Comparison of ENCODE assay signal across 1 cellular context in genomic region chr2:218322756-218323525, GRCh38.
TF ChIP-seq lines count a peak whose summit lies in the region.

No MANE protein-coding gene starts in this region.

TF ChIP-seq in HepG2, 621 proteins besides CTCF, POLR2A, EP300 and RAD21 (continued from another document):
- TF ChIP-seq ZBTB7A (CRISPR knock-in tag; IDR thresholded peaks at IDR 0.05) (peak; percentile 87), MLLT10 (CRISPR knock-in tag; IDR thresholded peaks at IDR 0.05) (no peak), ZNF605 (CRISPR knock-in tag; IDR thresholded peaks at IDR 0.05) (no peak; the same call in 1 of the 2 replicates), SMYD3 (CRISPR knock-in tag; IDR thresholded peaks at IDR 0.05) (no peak), MEIS2 (CRISPR knock-in tag; IDR thresholded peaks at IDR 0.05) (no peak), ZNF562 (CRISPR knock-in tag; IDR thresholded peaks at IDR 0.05; ENCODE audit: borderline replicate concordance) (no peak), RARA (CRISPR knock-in tag; IDR thresholded peaks at IDR 0.05) (0 out of 2 replicates have a peak, but pooled peaks have one; percentile 3), ZBTB39 (CRISPR knock-in tag; IDR thresholded peaks at IDR 0.05) (no peak), ELF4 (CRISPR knock-in tag; IDR thresholded peaks at IDR 0.05; ENCODE audit: borderline replicate concordance) (no peak; the same call in 1 of the 2 replicates), SNAPC5 (CRISPR knock-in tag; IDR thresholded peaks at IDR 0.05; ENCODE audit: borderline replicate concordance) (no peak), CENPT (CRISPR knock-in tag; IDR thresholded peaks at IDR 0.05; ENCODE audit: low read depth) (no peak), ZNF235 (CRISPR knock-in tag; IDR thresholded peaks at IDR 0.05; ENCODE audit: borderline replicate concordance) (0 out of 2 replicates have a peak, but pooled peaks have one; percentile 60), NFATC3 (CRISPR knock-in tag; IDR thresholded peaks at IDR 0.05) (no peak), STAG1 (CRISPR knock-in tag; IDR thresholded peaks at IDR 0.05) (no peak; the same call in 1 of the 2 replicates), ZBTB8A (CRISPR knock-in tag; IDR thresholded peaks at IDR 0.05; ENCODE audit: borderline replicate concordance, low read depth) (no peak), ZNF788 (CRISPR knock-in tag; IDR thresholded peaks at IDR 0.05; ENCODE audit: borderline replicate concordance) (peak; percentile 56; the same call in 1 of the 2 replicates), MED8 (CRISPR knock-in tag; IDR thresholded peaks at IDR 0.05; ENCODE audit: insufficient replicate concordance) (peak; percentile 95), ZSCAN9 (CRISPR knock-in tag; IDR thresholded peaks at IDR 0.05; ENCODE audit: borderline replicate concordance) (no peak), HNRNPH1 (optimal IDR thresholded peaks at IDR 0.05; ENCODE audit: low read depth, low read length) (no peak), ZBTB34 (CRISPR knock-in tag; IDR thresholded peaks at IDR 0.05) (no peak), HHEX (CRISPR knock-in tag; IDR thresholded peaks at IDR 0.05) (no peak), ZNF143 (CRISPR knock-in tag; IDR thresholded peaks at IDR 0.05) (no peak), TEAD2 (CRISPR knock-in tag; IDR thresholded peaks at IDR 0.05) (no peak), NRL (CRISPR knock-in tag; IDR thresholded peaks at IDR 0.05; ENCODE audit: borderline replicate concordance) (no peak), RORA (CRISPR knock-in tag; IDR thresholded peaks at IDR 0.05) (no peak), CCDC6 (CRISPR knock-in tag; IDR thresholded peaks at IDR 0.05) (peak; percentile 89), GFI1 (CRISPR knock-in tag; IDR thresholded peaks at IDR 0.05; ENCODE audit: borderline replicate concordance) (peak; percentile 69; the same call in 1 of the 2 replicates), PAXIP1 (CRISPR knock-in tag; conservative IDR thresholded peaks at IDR 0.05) (peak; percentile 80), ZNF138 (CRISPR knock-in tag; IDR thresholded peaks at IDR 0.05; ENCODE audit: low read depth) (peak; percentile 64; the same call in 1 of the 2 replicates), CHD2 (IDR thresholded peaks at IDR 0.05; ENCODE audit: low read depth, low read length) (no peak), SIX1 (CRISPR knock-in tag; IDR thresholded peaks at IDR 0.05; ENCODE audit: borderline replicate concordance) (no peak), MXD4 (CRISPR knock-in tag; IDR thresholded peaks at IDR 0.05) (peak; percentile 94), CEBPZ (IDR thresholded peaks at IDR 0.05; ENCODE audit: low read length) (no peak), CSRNP2 (CRISPR knock-in tag; conservative IDR thresholded peaks at IDR 0.05; ENCODE audit: low read depth) (no peak), CREB1 (IDR thresholded peaks at IDR 0.05) (no peak), CREB1 (CRISPR knock-in tag; IDR thresholded peaks at IDR 0.05) (no peak), TCF12 (IDR thresholded peaks at IDR 0.05) (no peak), TCF12 (CRISPR knock-in tag; IDR thresholded peaks at IDR 0.05) (peak; percentile 90), ZNF709 (CRISPR knock-in tag; IDR thresholded peaks at IDR 0.05) (peak; percentile 16; the same call in 1 of the 2 replicates)
